In genomic region chr11:65399249-65399648, GRCh38 we compare ENCODE assay signal across 29 cellular contexts.
"Had no signal": no experiment of that assay in that cellular context is flagged by ENCODE, and none has a peak within 500 bp of the region (broad histone marks: within the 10 kb centered on the region; RNA-seq: fewer than 3 reads in every experiment).

No MANE protein-coding gene starts in this region.

- H3K36me3 Mint-ChIP-seq: activated naive CD8-positive, alpha-beta T cell had no signal

- H3K27ac Mint-ChIP-seq: activated CD4-positive, alpha-beta memory T cell treated with anti-CD3 and anti-CD28 coated beads, Interleukin-2, amount 10 ng/mL, durations not matched to agents 7 days and 5 days; activated CD8-positive, alpha-beta memory T cell treated with anti-CD3 and anti-CD28 coated beads, Interleukin-2, amount 10 ng/mL, durations not matched to agents 7 days and 5 days; activated naive CD4-positive, alpha-beta T cell treated with anti-CD3 and anti-CD28 coated beads, Interleukin-2, amount 10 ng/mL, durations not matched to agents 7 days and 5 days; activated naive CD8-positive, alpha-beta T cell; activated naive CD8-positive, alpha-beta T cell treated with anti-CD3 and anti-CD28 coated beads, Interleukin-2, amount 50 U/mL, for 24 hours had no signal

- H3K27me3 ChIP-seq: brain microvascular endothelial cell had no signal

- H3K27ac ChIP-seq: brain microvascular endothelial cell, VCaP had no signal

- H3K27me3 Mint-ChIP-seq: activated CD4-positive, alpha-beta memory T cell treated with anti-CD3 and anti-CD28 coated beads, Interleukin-2, amount 10 ng/mL, durations not matched to agents 7 days and 5 days; activated CD8-positive, alpha-beta memory T cell treated with anti-CD3 and anti-CD28 coated beads, Interleukin-2, amount 10 ng/mL, durations not matched to agents 7 days and 5 days; activated naive CD4-positive, alpha-beta T cell treated with anti-CD3 and anti-CD28 coated beads, Interleukin-2, amount 10 ng/mL, durations not matched to agents 7 days and 5 days; activated naive CD8-positive, alpha-beta T cell; activated naive CD8-positive, alpha-beta T cell treated with anti-CD3 and anti-CD28 coated beads, Interleukin-2, amount 50 U/mL, for 24 hours had no signal

- DNase-seq: activated CD4-positive, alpha-beta memory T cell treated with anti-CD3 and anti-CD28 coated beads, Interleukin-2, amount 10 ng/mL, durations not matched to agents 7 days and 5 days; activated CD4-positive, alpha-beta T cell treated with anti-CD3 and anti-CD28 coated beads for 1 hour; activated CD4-positive, alpha-beta T cell treated with anti-CD3 and anti-CD28 coated beads for 48 hours; activated CD4-positive, CD25-positive, alpha-beta regulatory T cell; activated CD8-positive, alpha-beta memory T cell treated with anti-CD3 and anti-CD28 coated beads for 24 hours; activated CD8-positive, alpha-beta memory T cell treated with anti-CD3 and anti-CD28 coated beads, Interleukin-2, amount 10 ng/mL, durations not matched to agents 7 days and 5 days; activated CD8-positive, alpha-beta memory T cell treated with anti-CD3 and anti-CD28 coated beads, Interleukin-2, amount 50 U/mL, for 48 hours; activated effector memory CD4-positive, alpha-beta T cell treated with Interleukin-2 at 50 U/mL for 16 hours; activated naive CD4-positive, alpha-beta T cell treated with anti-CD3 and anti-CD28 coated beads, Interleukin-2, amount 10 ng/mL, durations not matched to agents 7 days and 5 days; activated naive CD8-positive, alpha-beta T cell treated with anti-CD3 and anti-CD28 coated beads, Interleukin-2, amount 50 U/mL, for 24 hours; activated T-cell treated with anti-CD3 and anti-CD28 coated beads, Interleukin-2, amount 50 U/mL, for 48 hours; brain microvascular endothelial cell; central memory CD4-positive, alpha-beta T cell; Karpas-422; NCI-H1105; NCI-H1417 treated with DMSO at 0.1 percent for 48 hours; NCI-H187 treated with DMSO at 0.1 percent for 48 hours; NCI-H2081; NCI-H2171 treated with DMSO at 0.1 percent for 48 hours; NCI-H2227 treated with DMSO at 0.1 percent for 48 hours; NCI-H446 treated with DMSO at 0.1 percent for 48 hours; PC-3; Right ventricle myocardium superior; SW 1271; T-helper 1 cell; T-helper 2 cell; T-helper 9 cell had no signal

- H3K4me1 Mint-ChIP-seq: activated CD8-positive, alpha-beta memory T cell treated with anti-CD3 and anti-CD28 coated beads, Interleukin-2, amount 10 ng/mL, durations not matched to agents 7 days and 5 days had no signal

- H3K9me3 Mint-ChIP-seq: activated CD4-positive, alpha-beta memory T cell treated with anti-CD3 and anti-CD28 coated beads, Interleukin-2, amount 10 ng/mL, durations not matched to agents 7 days and 5 days; activated naive CD4-positive, alpha-beta T cell treated with anti-CD3 and anti-CD28 coated beads, Interleukin-2, amount 10 ng/mL, durations not matched to agents 7 days and 5 days; activated naive CD8-positive, alpha-beta T cell treated with anti-CD3 and anti-CD28 coated beads, Interleukin-2, amount 50 U/mL, for 24 hours had no signal

- ATAC-seq: activated CD8-positive, alpha-beta memory T cell treated with anti-CD3 and anti-CD28 coated beads, Interleukin-2, amount 10 ng/mL, durations not matched to agents 7 days and 5 days; activated naive CD8-positive, alpha-beta T cell treated with anti-CD3 and anti-CD28 coated beads, Interleukin-2, amount 50 U/mL, for 24 hours; PC-3 had no signal

- H3K4me3 Mint-ChIP-seq: activated CD4-positive, alpha-beta memory T cell treated with anti-CD3 and anti-CD28 coated beads, Interleukin-2, amount 10 ng/mL, durations not matched to agents 7 days and 5 days; activated CD8-positive, alpha-beta memory T cell treated with anti-CD3 and anti-CD28 coated beads, Interleukin-2, amount 10 ng/mL, durations not matched to agents 7 days and 5 days; activated naive CD4-positive, alpha-beta T cell treated with anti-CD3 and anti-CD28 coated beads, Interleukin-2, amount 10 ng/mL, durations not matched to agents 7 days and 5 days; activated naive CD8-positive, alpha-beta T cell; activated naive CD8-positive, alpha-beta T cell treated with anti-CD3 and anti-CD28 coated beads, Interleukin-2, amount 50 U/mL, for 24 hours had no signal
